14 cellular contexts compared by ENCODE assay signal in genomic region chr6:74749211-74750142, GRCh38.
DNase-seq lines count a peak whose midpoint lies in the region; ATAC-seq and TF ChIP-seq lines count a peak whose summit lies in the region.
"Had no signal": no experiment of that assay in that cellular context is flagged by ENCODE, and none has a peak within 500 bp of the region (broad histone marks: within the 10 kb centered on the region; RNA-seq: fewer than 3 reads in every experiment).

No MANE protein-coding gene starts in this region.

- H3K79me1 ChIP-seq in mesendoderm (ENCODE audit: low read length) = no peaks in the 10 kb centered on the region

- H2AFZ ChIP-seq in neural progenitor cell (replicated peaks) = peak overlapping the region; percentile 70

- no peak overlapping the region for H4K8ac ChIP-seq in mesendoderm (ENCODE audit: low read depth, low read length)

- H3K4me3 Mint-ChIP-seq in neural progenitor cell = no peak overlapping the region
- H3K4me3 Mint-ChIP-seq: activated CD8-positive, alpha-beta memory T cell treated with anti-CD3 and anti-CD28 coated beads, Interleukin-2, amount 10 ng/mL, durations not matched to agents 7 days and 5 days; CD8-positive, alpha-beta memory T cell had no signal

- H3K27ac ChIP-seq in neural progenitor cell (no peak overlapping the region), mesendoderm (ENCODE audit: low read depth, low read length) (no peak overlapping the region), gastroesophageal sphincter (no peak overlapping the region)

- H3K4me1 ChIP-seq in neural progenitor cell (peaks cover 10% of the 10 kb centered on the region), mesendoderm (ENCODE audit: control insufficient read depth, low read depth, low read length) (no peaks in the 10 kb centered on the region), gastroesophageal sphincter (no peaks in the 10 kb centered on the region)

- H3K36me3 ChIP-seq in neural progenitor cell (no peaks in the 10 kb centered on the region), mesendoderm (ENCODE audit: control insufficient read depth, insufficient read depth, low read length) (no peaks in the 10 kb centered on the region), gastroesophageal sphincter (no peaks in the 10 kb centered on the region)

- no peaks in the 10 kb centered on the region for H3K36me3 Mint-ChIP-seq in neural progenitor cell
- H3K36me3 Mint-ChIP-seq: activated CD8-positive, alpha-beta memory T cell treated with anti-CD3 and anti-CD28 coated beads, Interleukin-2, amount 10 ng/mL, durations not matched to agents 7 days and 5 days; CD8-positive, alpha-beta memory T cell had no signal

- no peak overlapping the region for H2BK15ac ChIP-seq in mesendoderm (replicated peaks; ENCODE audit: low read depth)

- no peak overlapping the region for H3K18ac ChIP-seq in mesendoderm (ENCODE audit: low read length)

- no peaks in the 10 kb centered on the region for H3K79me2 ChIP-seq in neural progenitor cell (ENCODE audit: low read depth)
- H3K79me2 ChIP-seq in mesendoderm (ENCODE audit: control insufficient read depth, insufficient read depth, low read length) = no peaks in the 10 kb centered on the region

- H3K23ac ChIP-seq in mesendoderm (ENCODE audit: low read length) = no peak overlapping the region

- H3K27me3 ChIP-seq in neural progenitor cell (no peaks in the 10 kb centered on the region), mesendoderm (ENCODE audit: insufficient read depth, low read length, poor library complexity) (no peaks in the 10 kb centered on the region), gastroesophageal sphincter (no peaks in the 10 kb centered on the region)

- no peaks in the 10 kb centered on the region for H3F3A ChIP-seq in neural progenitor cell (ENCODE audit: low read depth)

- H3K4me3 ChIP-seq in neural progenitor cell (no peak overlapping the region), mesendoderm (ENCODE audit: low read length) (no peak overlapping the region), gastroesophageal sphincter (no peak overlapping the region)

- no peak overlapping the region for H2AK5ac ChIP-seq in mesendoderm (ENCODE audit: low read length)

- TF ChIP-seq CTCF in neural progenitor cell (IDR thresholded peaks at IDR 0.05) = no peak
- TF ChIP-seq CTCF in gastroesophageal sphincter (IDR thresholded peaks at IDR 0.05) = no peak

- H3K9me3 ChIP-seq in neural progenitor cell (ENCODE audit: low read depth) (no peaks in the 10 kb centered on the region), gastroesophageal sphincter (no peaks in the 10 kb centered on the region)

- H2BK5ac ChIP-seq in mesendoderm (ENCODE audit: low read length) = no peak overlapping the region

- H3K9ac ChIP-seq in neural progenitor cell = no peak overlapping the region
- no peak overlapping the region for H3K9ac ChIP-seq in mesendoderm (ENCODE audit: low read length)

- no peak overlapping the region for H2BK120ac ChIP-seq in mesendoderm (ENCODE audit: low read depth, low read length)

- no peaks in the 10 kb centered on the region for H3K4me1 Mint-ChIP-seq in neural progenitor cell
- H3K4me1 Mint-ChIP-seq: activated CD8-positive, alpha-beta memory T cell treated with anti-CD3 and anti-CD28 coated beads, Interleukin-2, amount 10 ng/mL, durations not matched to agents 7 days and 5 days; CD8-positive, alpha-beta memory T cell had no signal

- no peaks in the 10 kb centered on the region for H3K27me3 Mint-ChIP-seq in neural progenitor cell (ENCODE audit: insufficient read depth, low read depth)
- H3K27me3 Mint-ChIP-seq: activated CD8-positive, alpha-beta memory T cell treated with anti-CD3 and anti-CD28 coated beads, Interleukin-2, amount 10 ng/mL, durations not matched to agents 7 days and 5 days; CD8-positive, alpha-beta memory T cell had no signal

- no peak overlapping the region for H4K5ac ChIP-seq in mesendoderm (ENCODE audit: low read length)

- WGBS in mesendoderm (ENCODE audit: extremely low coverage, insufficient coverage, low lambda C conversion rate) = no CpG with 5 or more reads among the region's 10 CpGs
- 73 to 77% methylated on average over 4 to 10 of the region's 10 CpGs for WGBS in gastroesophageal sphincter (ENCODE audit: low coverage in 1 of 2), 2 donors

- no peaks in the 10 kb centered on the region for H4K20me1 ChIP-seq in neural progenitor cell (ENCODE audit: low read depth)

- ATAC-seq in GM19025 (IDR thresholded peaks at IDR 0.05; ENCODE audit: low read depth, unreplicated experiment) (peak; percentile 96), HG02973 (IDR thresholded peaks at IDR 0.05; ENCODE audit: unreplicated experiment) (peak; percentile 60), gastroesophageal sphincter (no peak)
- no peak for ATAC-seq in activated CD4-positive, CD25-positive, alpha-beta regulatory T cell treated with anti-CD3 and anti-CD28 coated beads, Interleukin-2, amount 50 U/mL, for 24 hours
- ATAC-seq: activated CD8-positive, alpha-beta memory T cell treated with anti-CD3 and anti-CD28 coated beads, Interleukin-2, amount 10 ng/mL, durations not matched to agents 7 days and 5 days had no signal

- DNase-seq in astrocyte of the hippocampus (ENCODE audit: low read depth, low spot score) (peak; percentile 61), neural progenitor cell (ENCODE audit: low spot score) (peak; percentile 32), mesendoderm (no peak), activated gamma-delta T cell (lab: John Stamatoyannopoulos, UW) (no peak)
- DNase-seq: activated CD8-positive, alpha-beta memory T cell treated with anti-CD3 and anti-CD28 coated beads, Interleukin-2, amount 10 ng/mL, durations not matched to agents 7 days and 5 days; CD8-positive, alpha-beta memory T cell; central memory CD4-positive, alpha-beta T cell; midbrain; NCI-H446 treated with DMSO at 0.1 percent for 48 hours; stimulated activated naive CD4-positive, alpha-beta T cell treated with Interleukin-2 at 50 U/mL for 16 hours had no signal

- no peaks in the 10 kb centered on the region for H3K9me3 Mint-ChIP-seq in neural progenitor cell

- no peak for TF ChIP-seq POLR2A in gastroesophageal sphincter (IDR thresholded peaks at IDR 0.05)

- H3K4ac ChIP-seq in mesendoderm (ENCODE audit: low read depth, low read length) = no peak overlapping the region

- H3K27ac Mint-ChIP-seq in neural progenitor cell = no peak overlapping the region
- H3K27ac Mint-ChIP-seq: activated CD8-positive, alpha-beta memory T cell treated with anti-CD3 and anti-CD28 coated beads, Interleukin-2, amount 10 ng/mL, durations not matched to agents 7 days and 5 days; CD8-positive, alpha-beta memory T cell had no signal

- TF ChIP-seq EP300 in gastroesophageal sphincter (IDR thresholded peaks at IDR 0.05) = no peak

- no peak overlapping the region for H3K4me2 ChIP-seq in neural progenitor cell
- no peak overlapping the region for H3K4me2 ChIP-seq in mesendoderm (ENCODE audit: low read length)

- H3K56ac ChIP-seq in mesendoderm (ENCODE audit: low read length) = no peak overlapping the region

Comparison
In these comparisons a context has a peak if more than half of its experiments do, and no peak if none do; other contexts are left out.
1. ATAC-seq: peak in GM19025 (single experiment) and HG02973 (single experiment); none in gastroesophageal sphincter (single experiment) and activated CD4-positive, CD25-positive, alpha-beta regulatory T cell treated with anti-CD3 and anti-CD28 coated beads, Interleukin-2, amount 50 U/mL, for 24 hours (0 of 2).
2. DNase-seq: peak in astrocyte of the hippocampus (single experiment) and neural progenitor cell (single experiment); none in mesendoderm (single experiment) and activated gamma-delta T cell (single experiment).